8 cellular contexts compared by ENCODE assay signal in the genomic region with DNA sequence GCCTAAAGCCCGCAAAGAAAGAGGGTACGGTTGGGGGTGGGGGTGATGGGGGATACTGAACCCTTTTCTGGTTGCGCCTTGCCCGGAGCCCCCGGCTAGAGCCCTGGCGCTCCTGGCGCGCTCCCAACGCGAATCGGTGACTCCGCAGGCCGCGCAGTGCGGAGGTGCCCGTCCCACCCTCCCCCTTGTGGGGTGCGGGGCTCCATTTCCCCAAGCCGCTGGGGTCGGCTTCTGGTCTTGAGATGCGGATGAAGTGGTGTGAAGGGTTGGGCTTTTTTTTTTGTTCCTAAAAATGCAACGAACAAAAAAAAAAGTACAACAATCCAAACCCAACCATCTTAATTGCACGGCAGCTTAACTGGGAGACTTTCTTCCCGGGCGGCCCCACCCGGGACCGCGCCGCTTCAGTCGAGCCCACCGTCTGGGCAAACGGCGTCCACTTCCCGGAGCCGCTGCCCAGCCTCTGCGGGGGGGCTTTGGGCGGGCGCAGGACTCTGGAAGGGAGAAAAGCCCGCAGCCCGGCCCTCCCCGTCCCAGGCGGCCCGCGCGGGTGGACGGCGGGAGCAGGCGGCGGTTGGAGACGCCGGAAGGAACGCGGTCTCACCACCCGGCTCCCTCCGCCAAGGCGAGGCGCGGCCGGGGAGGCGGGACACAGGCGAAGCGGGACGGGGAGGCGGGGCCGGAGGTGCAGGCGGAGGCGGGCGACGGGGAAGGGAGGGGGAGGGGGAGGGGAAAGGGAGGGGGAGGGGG. TPM values are rescaled to one million over a fixed set of nuclear protein-coding genes. Genes with fewer than 3 reads are reported as not detected.
A peak's percentile ranks its signal among the peaks of the same experiment; 100 is the strongest.
DNase-seq lines count a peak whose midpoint lies in the region; ATAC-seq and TF ChIP-seq lines count a peak whose summit lies in the region.

No MANE protein-coding gene starts in this region.

- H3K27me3 ChIP-seq in MG63 = no peaks in the 10 kb centered on the region
- no peaks in the 10 kb centered on the region for H3K27me3 ChIP-seq in adipocyte (replicated peaks; ENCODE audit: control insufficient read depth, insufficient read depth, low read length)
- H3K27me3 ChIP-seq in heart left ventricle = no peaks in the 10 kb centered on the region
- no peaks in the 10 kb centered on the region for H3K27me3 ChIP-seq in tibial nerve

- peak overlapping the region; percentile 95 for H3K4me3 ChIP-seq in MG63
- peak overlapping the region; percentile 87 for H3K4me3 ChIP-seq in adipocyte (ENCODE audit: low read length)
- H3K4me3 ChIP-seq in heart left ventricle = peak overlapping the region; percentile 60 to 91 (median 80)
- peak overlapping the region; percentile 86 to 100 (median 92) for H3K4me3 ChIP-seq in tibial nerve

- TF ChIP-seq POLR2A in heart left ventricle (IDR thresholded peaks at IDR 0.05) (peak in 1 of 2 donors; percentile 57), tibial nerve (IDR thresholded peaks at IDR 0.05) (peak; percentile 64 to 72)

- DNase-seq in ELF-1 (ENCODE audit: low read depth, low spot score) (peak; percentile 82), GOT3 (lab: John Stamatoyannopoulos, UW) (peak; percentile 66), MG63 (peak; percentile 93), SW480 (ENCODE audit: low spot score) (peak; percentile 83), adipocyte (ENCODE audit: low read depth) (peak; percentile 98), heart left ventricle (peak; percentile 95 to 98 (median 96)), pons (ENCODE audit: low spot score) (peak; percentile 86), tibial nerve (ENCODE audit: low spot score in 2 of 2) (peak; percentile 79 to 89)

- H3K9ac ChIP-seq in adipocyte (ENCODE audit: low read length) = peak overlapping the region; percentile 93

- ATAC-seq in heart left ventricle = peak; percentile 68 to 91 (median 85)

- H3K36me3 ChIP-seq in MG63 = peaks cover 39% of the 10 kb centered on the region
- peaks cover 29% of the 10 kb centered on the region for H3K36me3 ChIP-seq in adipocyte (ENCODE audit: control insufficient read depth, insufficient read depth, low read length, severe bottlenecking)
- H3K36me3 ChIP-seq in heart left ventricle = peaks cover 0 to 47% (median 30%) of the 10 kb centered on the region in 9 donors
- peaks cover 0 to 6% (median 0%) of the 10 kb centered on the region in 3 donors for H3K36me3 ChIP-seq in tibial nerve

- intact Hi-C loops in heart left ventricle (cut with DNase I) = loop anchor here in 9 of 10 donors (2.0 to 5.0 kb wide), 11 partner anchors 59 to 916 kb away; a partner anchor contains a TSS

- WGBS in heart left ventricle, 4 donors = 0 to 1% (median 0%) methylated on average over 39 to 64 of the region's 68 CpGs
- WGBS in tibial nerve, 2 donors = 1% methylated on average over 35 to 51 of the region's 68 CpGs

- no peaks in the 10 kb centered on the region for H3K9me3 ChIP-seq in MG63
- H3K9me3 ChIP-seq in adipocyte (ENCODE audit: control insufficient read depth, low read length) = no peaks in the 10 kb centered on the region
- no peaks in the 10 kb centered on the region for H3K9me3 ChIP-seq in heart left ventricle
- no peaks in the 10 kb centered on the region for H3K9me3 ChIP-seq in tibial nerve

- TF ChIP-seq EP300 in tibial nerve (IDR thresholded peaks at IDR 0.05) = peak; percentile 13 to 83

- H3K27ac ChIP-seq in heart left ventricle = peak overlapping the region; percentile 88 to 98 (median 98)
- peak overlapping the region; percentile 97 to 100 (median 98) for H3K27ac ChIP-seq in tibial nerve

- H3K4me1 ChIP-seq in adipocyte (ENCODE audit: control insufficient read depth, insufficient read depth, low read length) (peaks cover 31% of the 10 kb centered on the region), heart left ventricle (peaks cover 9 to 49% (median 35%) of the 10 kb centered on the region in 12 donors), tibial nerve (peaks cover 3 to 45% (median 23%) of the 10 kb centered on the region in 4 donors)

- TF ChIP-seq CTCF in heart left ventricle (IDR thresholded peaks at IDR 0.05) (no peak), tibial nerve (IDR thresholded peaks at IDR 0.05) (no peak)

RNA-seq across cellular contexts. Expression of a gene that starts 0.5 kb away (rescaled TPM):
- total RNA-seq in MG63 (2014; rRNA removed; shearing (Covaris generic); ENCODE audit: low replicate concordance) = 13.1 and 16.9 TPM in 2 replicates
- total RNA-seq in heart left ventricle (10 to 100 TPM; 14.6 to 26.9 (median 19.1) TPM), tibial nerve (10 to 100 TPM; 18.0 to 25.8 (median 23.2) TPM)
- 10 to 100 TPM; 14.0 to 15.2 TPM for polyA plus RNA-seq in heart left ventricle

RNA-seq across cellular contexts. Expression of a gene that starts 18.9 kb away (rescaled TPM):
- 5.6 TPM in 1 of 2 replicates, not detected in the other for total RNA-seq in MG63 (2014; rRNA removed; shearing (Covaris generic); ENCODE audit: low replicate concordance)
- total RNA-seq in heart left ventricle = 1 to 10 TPM in 2 of 9 donors, under 1 TPM in 4, not detected in 3; 0.21 to 3.2 (median 0.48) TPM
- polyA plus RNA-seq in heart left ventricle = under 1 TPM; 0.15 to 0.29 TPM
- 1 to 10 TPM in 2 of 4 donors, under 1 TPM in 2; 0.60 to 2.4 (median 1.6) TPM for total RNA-seq in tibial nerve

Comparison
In these comparisons a context has a peak if more than half of its experiments do, and no peak if none do; other contexts are left out.
1. Peak in every context shown above with its lines: DNase-seq, ATAC-seq, H3K4me3 ChIP-seq and H3K27ac ChIP-seq.